10 cellular contexts compared by ENCODE assay signal in the genomic region with DNA sequence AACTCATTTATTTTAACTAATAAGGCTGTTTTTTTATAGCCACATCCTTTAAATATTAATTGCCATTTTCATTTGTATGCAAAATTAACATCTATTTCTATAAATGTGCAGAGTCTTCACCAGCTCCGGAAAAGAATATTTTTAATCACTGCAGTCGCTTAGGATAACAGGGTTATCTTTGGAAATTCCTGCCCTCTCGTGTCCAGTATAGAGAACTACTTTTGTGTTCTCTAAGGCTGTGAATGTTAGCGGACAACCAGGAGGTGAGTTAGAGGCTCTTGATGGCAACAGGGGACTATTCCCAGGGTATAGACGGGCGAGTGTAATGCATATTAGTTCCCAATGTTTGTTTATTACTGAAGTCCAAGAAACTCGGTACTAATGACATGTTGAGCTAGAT. TPM values are rescaled to one million over a fixed set of nuclear protein-coding genes. Genes with fewer than 3 reads are reported as not detected.
DNase-seq lines count a peak whose midpoint lies in the region; ATAC-seq, FAIRE-seq and TF ChIP-seq lines count a peak whose summit lies in the region.
"Had no signal": no experiment of that assay in that cellular context is flagged by ENCODE, and none has a peak within 500 bp of the region (broad histone marks: within the 10 kb centered on the region; RNA-seq: fewer than 3 reads in every experiment).

No MANE protein-coding gene starts in this region.

- TF ChIP-seq CTCF in PC-9 (conservative IDR thresholded peaks at IDR 0.05) (peak; percentile 57; the same call in 1 of the 2 replicates), fibroblast of lung (conservative IDR thresholded peaks at IDR 0.05 in 1 of 2, IDR thresholded peaks at IDR 0.05 in 1 of 2; ENCODE audit: low read depth in 1 of 2, low read length in 2 of 2) (peak; percentile 38 to 51), progenitor cell of endocrine pancreas (IDR thresholded peaks at IDR 0.05; ENCODE audit: unreplicated experiment) (peak; percentile 36), Calu3 (IDR thresholded peaks at IDR 0.05; ENCODE audit: unreplicated experiment) (no peak)

- H3K79me2 ChIP-seq in PC-9 (ENCODE audit: low read depth) (no peaks in the 10 kb centered on the region), fibroblast of lung (ENCODE audit: control insufficient read depth, insufficient read depth, low read length) (no peaks in the 10 kb centered on the region)

- ATAC-seq in activated CD4-positive, alpha-beta T cell treated with anti-CD3 and anti-CD28 coated beads for 36 hours: no peak
- ATAC-seq in HG03460 (IDR thresholded peaks at IDR 0.05; ENCODE audit: unreplicated experiment) (no peak), GM21390 (IDR thresholded peaks at IDR 0.05; ENCODE audit: unreplicated experiment) (no peak)

- H4K20me1 ChIP-seq in PC-9 (ENCODE audit: insufficient read depth): no peaks in the 10 kb centered on the region
- no peaks in the 10 kb centered on the region for H4K20me1 ChIP-seq in fibroblast of lung (ENCODE audit: control insufficient read depth, extremely low read depth, insufficient read depth, low read length)

- CTCF ChIA-PET in PC-9 (lab: Charles Lee): interaction anchor here (0.6 to 0.8 kb wide), 3 partner anchors 41 to 820 kb away, joined by 3 read pairs; no protein-coding TSS in a partner anchor
- CTCF ChIA-PET in Calu3 (lab: Charles Lee): interaction anchor here (0.9 kb wide), 1 partner anchor 227 kb away, joined by 3 read pairs; no protein-coding TSS in a partner anchor
- CTCF ChIA-PET in activated CD4-positive, alpha-beta T cell treated with anti-CD3 and anti-CD28 coated beads for 36 hours (lab: Charles Lee): interaction anchor here (0.9 to 1.9 kb wide), 4 partner anchors 15 to 120 kb away, joined by 3 to 5 read pairs (median 4); no protein-coding TSS in a partner anchor

- H2AFZ ChIP-seq in PC-9 (no peak overlapping the region), fibroblast of lung (ENCODE audit: low read length) (no peak overlapping the region)

- no peak overlapping the region for H3K27ac Mint-ChIP-seq in progenitor cell of endocrine pancreas
- no peak overlapping the region for H3K27ac Mint-ChIP-seq in Calu3 (ENCODE audit: unreplicated experiment)
- H3K27ac Mint-ChIP-seq in activated CD4-positive, alpha-beta T cell treated with anti-CD3 and anti-CD28 coated beads for 36 hours: no peak overlapping the region
- H3K27ac Mint-ChIP-seq: mesothelial cell of epicardium had no signal

- intact Hi-C loops in PC-9 (cut with micrococcal nuclease; ENCODE audit: unreplicated experiment) (no loop called here), Calu3 (cut with micrococcal nuclease; ENCODE audit: unreplicated experiment) (no loop called here)
- intact Hi-C loops in activated CD4-positive, alpha-beta T cell treated with anti-CD3 and anti-CD28 coated beads for 36 hours (cut with DNase I, micrococcal nuclease): no loop called here

- peaks cover 56% of the 10 kb centered on the region for H3K27me3 ChIP-seq in PC-9 (ENCODE audit: insufficient read depth, low read depth)
- peaks cover 6% of the 10 kb centered on the region for H3K27me3 ChIP-seq in fibroblast of lung (ENCODE audit: control insufficient read depth, insufficient read depth, low read length)

- no peak overlapping the region for H3K9ac ChIP-seq in fibroblast of lung (ENCODE audit: insufficient read depth, low read length)

- peaks cover 8% of the 10 kb centered on the region for H3K4me1 Mint-ChIP-seq in progenitor cell of endocrine pancreas (ENCODE audit: low read depth)
- H3K4me1 Mint-ChIP-seq in Calu3 (ENCODE audit: low read depth, unreplicated experiment): no peaks in the 10 kb centered on the region
- H3K4me1 Mint-ChIP-seq in activated CD4-positive, alpha-beta T cell treated with anti-CD3 and anti-CD28 coated beads for 36 hours: no peaks in the 10 kb centered on the region
- H3K4me1 Mint-ChIP-seq: mesothelial cell of epicardium had no signal

- H3K9me3 ChIP-seq in PC-9 (ENCODE audit: insufficient read depth, low read depth) (no peaks in the 10 kb centered on the region), fibroblast of lung (ENCODE audit: control insufficient read depth, insufficient read depth, low read depth, low read length) (no peaks in the 10 kb centered on the region)

- H3K36me3 ChIP-seq in PC-9 (ENCODE audit: low read depth): no peaks in the 10 kb centered on the region
- no peaks in the 10 kb centered on the region for H3K36me3 ChIP-seq in fibroblast of lung (ENCODE audit: control insufficient read depth, insufficient read depth, low read length)

- H3K36me3 Mint-ChIP-seq in progenitor cell of endocrine pancreas (ENCODE audit: insufficient read depth): no peaks in the 10 kb centered on the region
- no peaks in the 10 kb centered on the region for H3K36me3 Mint-ChIP-seq in Calu3 (ENCODE audit: insufficient read depth, unreplicated experiment)
- H3K36me3 Mint-ChIP-seq in activated CD4-positive, alpha-beta T cell treated with anti-CD3 and anti-CD28 coated beads for 36 hours (ENCODE audit: low read depth): no peaks in the 10 kb centered on the region
- H3K36me3 Mint-ChIP-seq: mesothelial cell of epicardium had no signal

- H3K27ac ChIP-seq in PC-9: no peak overlapping the region
- no peak overlapping the region for H3K27ac ChIP-seq in fibroblast of lung (ENCODE audit: insufficient read depth, low read length)

- DNase-seq in H54 (ENCODE audit: insufficient read length, low spot score): peak; percentile 73
- DNase-seq in PC-9: no peak
- DNase-seq in fibroblast of lung (ENCODE audit: low read depth in 2 of 2): peak in 1 of 2 donors; percentile 47
- DNase-seq in progenitor cell of endocrine pancreas (ENCODE audit: low spot score, unreplicated experiment): no peak
- DNase-seq in Calu3: no peak
- no peak for DNase-seq in activated CD4-positive, alpha-beta T cell treated with anti-CD3 and anti-CD28 coated beads for 36 hours

- FAIRE-seq in H54 (lab: Jason Lieb, UNC): peak; percentile 77
- FAIRE-seq: colon had no signal

- BruUV-seq in PC-9 (replicated peaks; lab: Mats Ljungman, UMichigan): no TSS peak
- BruUV-seq in Calu3 (replicated peaks; lab: Mats Ljungman, UMichigan): no TSS peak

- no peak overlapping the region for H3K4me3 Mint-ChIP-seq in progenitor cell of endocrine pancreas (ENCODE audit: low read depth)
- H3K4me3 Mint-ChIP-seq in Calu3 (ENCODE audit: low read depth, unreplicated experiment): no peak overlapping the region
- no peak overlapping the region for H3K4me3 Mint-ChIP-seq in activated CD4-positive, alpha-beta T cell treated with anti-CD3 and anti-CD28 coated beads for 36 hours
- H3K4me3 Mint-ChIP-seq: mesothelial cell of epicardium had no signal

- POLR2A ChIA-PET in PC-9 (lab: Charles Lee; ENCODE audit: unreplicated experiment): interaction anchor here (0.6 kb wide), 1 partner anchor 172 kb away, joined by 3 read pairs; a partner anchor contains a TSS
- POLR2A ChIA-PET in activated CD4-positive, alpha-beta T cell treated with anti-CD3 and anti-CD28 coated beads for 36 hours (lab: Charles Lee): no interaction called here

- H3K9me2 ChIP-seq in PC-9 (ENCODE audit: insufficient read depth): no peaks in the 10 kb centered on the region

- H3F3A ChIP-seq in PC-9 (ENCODE audit: insufficient read depth, low read depth): no peaks in the 10 kb centered on the region

- no peaks in the 10 kb centered on the region for H3K4me1 ChIP-seq in PC-9 (replicated peaks; ENCODE audit: insufficient read depth)
- no peaks in the 10 kb centered on the region for H3K4me1 ChIP-seq in fibroblast of lung (ENCODE audit: control insufficient read depth, extremely low read depth, insufficient read depth, low read length)

- H3K27me3 Mint-ChIP-seq in progenitor cell of endocrine pancreas (peaks cover 8% of the 10 kb centered on the region), Calu3 (ENCODE audit: unreplicated experiment) (peaks cover 76% of the 10 kb centered on the region)
- peaks cover 19% of the 10 kb centered on the region for H3K27me3 Mint-ChIP-seq in activated CD4-positive, alpha-beta T cell treated with anti-CD3 and anti-CD28 coated beads for 36 hours

- H3K9me3 Mint-ChIP-seq in progenitor cell of endocrine pancreas (ENCODE audit: low read depth) (no peaks in the 10 kb centered on the region), Calu3 (ENCODE audit: low read depth, unreplicated experiment) (no peaks in the 10 kb centered on the region)
- peaks cover 2% of the 10 kb centered on the region for H3K9me3 Mint-ChIP-seq in activated CD4-positive, alpha-beta T cell treated with anti-CD3 and anti-CD28 coated beads for 36 hours (ENCODE audit: low read depth)
- H3K9me3 Mint-ChIP-seq: mesothelial cell of epicardium had no signal

- TF ChIP-seq POLR2A in H54 (IDR thresholded peaks at IDR 0.05; ENCODE audit: low read depth, low read length): no peak

- H3K4me2 ChIP-seq in PC-9: no peak overlapping the region
- no peak overlapping the region for H3K4me2 ChIP-seq in fibroblast of lung (ENCODE audit: extremely low read depth, insufficient read depth, low read length)

- H3K4me3 ChIP-seq in PC-9: no peak overlapping the region
- H3K4me3 ChIP-seq in fibroblast of lung (replicated peaks in 1 of 4; ENCODE audit: control extremely low read depth in 1 of 4, insufficient read depth in 1 of 4, low read depth in 3 of 4, low read length in 4 of 4): no peak overlapping the region

RNA-seq across cellular contexts. Expression of a gene that starts 59.4 kb away (rescaled TPM):
- total RNA-seq in PC-9 (2021) (not detected in 2 replicates), fibroblast of lung (under 0.01 TPM in 1 of 2 replicates, not detected in the other), progenitor cell of endocrine pancreas (not detected in 2 replicates), Calu3 (2022) (not detected in 2 replicates)
- 0.03 TPM in 1 of 2 replicates, not detected in the other for polyA plus RNA-seq in fibroblast of lung
- 0.13 and 0.16 TPM in 2 replicates for polyA plus RNA-seq in fibroblast of lung (2012)
- polyA minus RNA-seq in fibroblast of lung (ENCODE audit: low replicate concordance): not detected in 2 replicates
- not detected for total RNA-seq in activated CD4-positive, alpha-beta T cell treated with anti-CD3 and anti-CD28 coated beads for 36 hours
- total RNA-seq: mesothelial cell of epicardium had no signal
